9 cellular contexts compared by ENCODE assay signal in the genomic region with DNA sequence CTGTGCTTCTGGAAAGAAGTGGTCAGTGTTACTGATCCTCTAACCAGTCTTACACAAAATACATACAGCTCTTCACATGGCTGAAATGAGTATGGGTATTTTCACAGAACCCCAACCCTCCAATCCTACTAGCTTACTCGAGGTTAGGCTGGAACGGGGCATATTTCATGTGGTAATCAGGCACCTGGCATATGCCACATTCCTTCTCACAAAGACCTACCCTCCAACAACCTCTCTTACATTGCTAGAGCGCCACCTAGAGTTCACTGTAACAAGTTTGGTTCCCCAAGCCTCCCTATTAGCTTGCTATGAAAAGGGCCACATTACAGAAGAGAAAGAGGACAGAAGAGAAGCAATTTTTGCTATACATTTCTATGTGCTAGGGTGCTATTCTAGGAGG.
DNase-seq lines count a peak whose midpoint lies in the region; ATAC-seq and TF ChIP-seq lines count a peak whose summit lies in the region.
"Had no signal": no experiment of that assay in that cellular context is flagged by ENCODE, and none has a peak within 500 bp of the region (broad histone marks: within the 10 kb centered on the region; RNA-seq: fewer than 3 reads in every experiment).

No MANE protein-coding gene starts in this region.

- H3K27ac ChIP-seq in left ventricle myocardium inferior (replicated peaks) (no peak overlapping the region), mesendoderm (ENCODE audit: low read depth, low read length) (no peak overlapping the region)

- H3K4me2 ChIP-seq in mesendoderm (ENCODE audit: low read length) = no peak overlapping the region

- H3K27me3 ChIP-seq in left ventricle myocardium inferior (ENCODE audit: low read depth) (no peaks in the 10 kb centered on the region), mesendoderm (ENCODE audit: insufficient read depth, low read length, poor library complexity) (no peaks in the 10 kb centered on the region)

- no peak overlapping the region for H3K18ac ChIP-seq in mesendoderm (ENCODE audit: low read length)

- H2BK15ac ChIP-seq in mesendoderm (replicated peaks; ENCODE audit: low read depth) = peak overlapping the region; percentile 89

- no peak overlapping the region for H2BK5ac ChIP-seq in mesendoderm (ENCODE audit: low read length)

- no peaks in the 10 kb centered on the region for H3K79me2 ChIP-seq in mesendoderm (ENCODE audit: control insufficient read depth, insufficient read depth, low read length)

- no peak overlapping the region for H3K23ac ChIP-seq in mesendoderm (ENCODE audit: low read length)

- H3K9me3 Mint-ChIP-seq in brain = no peaks in the 10 kb centered on the region
- H3K9me3 Mint-ChIP-seq in activated naive CD4-positive, alpha-beta T cell treated with anti-CD3 and anti-CD28 coated beads, Interleukin-2, amount 10 ng/mL, durations not matched to agents 7 days and 5 days = no peaks in the 10 kb centered on the region

- no peak overlapping the region for H3K4ac ChIP-seq in mesendoderm (ENCODE audit: low read depth, low read length)

- no peak overlapping the region for H4K5ac ChIP-seq in mesendoderm (ENCODE audit: low read length)

- H3K27me3 Mint-ChIP-seq in brain = peaks cover 3% of the 10 kb centered on the region
- H3K27me3 Mint-ChIP-seq in activated naive CD4-positive, alpha-beta T cell treated with anti-CD3 and anti-CD28 coated beads, Interleukin-2, amount 10 ng/mL, durations not matched to agents 7 days and 5 days = no peaks in the 10 kb centered on the region
- H3K27me3 Mint-ChIP-seq: activated naive CD8-positive, alpha-beta T cell had no signal

- H3K9ac ChIP-seq in mesendoderm (ENCODE audit: low read length) = no peak overlapping the region

- CTCF ChIA-PET in activated naive CD4-positive, alpha-beta T cell treated with anti-CD3 and anti-CD28 coated beads, Interleukin-2, amount 10 ng/mL, durations not matched to agents 7 days and 5 days (lab: Charles Lee) = interaction anchor here (0.6 kb wide), 1 partner anchor 291 kb away, joined by 3 read pairs; no protein-coding TSS in a partner anchor

- H4K8ac ChIP-seq in mesendoderm (ENCODE audit: low read depth, low read length) = no peak overlapping the region

- peak; percentile 27 for TF ChIP-seq CTCF in left ventricle myocardium inferior (IDR thresholded peaks at IDR 0.05; ENCODE audit: borderline replicate concordance)
- peak; percentile 35 to 65 for TF ChIP-seq CTCF in brain (conservative IDR thresholded peaks at IDR 0.05)

- intact Hi-C loops in left ventricle myocardium inferior (cut with micrococcal nuclease) (no loop called here), cardiac septum (cut with DNase I) (no loop called here)

- no peaks in the 10 kb centered on the region for H3K9me3 ChIP-seq in left ventricle myocardium inferior (replicated peaks)

- WGBS in mesendoderm (ENCODE audit: extremely low coverage, insufficient coverage, low lambda C conversion rate) = no CpG with 5 or more reads among the region's 3 CpGs

- no peak overlapping the region for H3K4me3 Mint-ChIP-seq in brain
- no peak overlapping the region for H3K4me3 Mint-ChIP-seq in activated naive CD4-positive, alpha-beta T cell treated with anti-CD3 and anti-CD28 coated beads, Interleukin-2, amount 10 ng/mL, durations not matched to agents 7 days and 5 days
- H3K4me3 Mint-ChIP-seq: activated naive CD8-positive, alpha-beta T cell had no signal

- no peak overlapping the region for H2BK120ac ChIP-seq in mesendoderm (ENCODE audit: low read depth, low read length)

- no peak overlapping the region for H2AK5ac ChIP-seq in mesendoderm (ENCODE audit: low read length)

- no peak overlapping the region for H3K56ac ChIP-seq in mesendoderm (ENCODE audit: low read length)

- no peaks in the 10 kb centered on the region for H3K4me1 ChIP-seq in left ventricle myocardium inferior
- H3K4me1 ChIP-seq in mesendoderm (ENCODE audit: control insufficient read depth, low read depth, low read length) = peaks cover 8% of the 10 kb centered on the region

- peak overlapping the region in 1 of 5 experiments; percentile 24 for H3K27ac Mint-ChIP-seq in brain
- no peak overlapping the region for H3K27ac Mint-ChIP-seq in activated naive CD4-positive, alpha-beta T cell treated with anti-CD3 and anti-CD28 coated beads, Interleukin-2, amount 10 ng/mL, durations not matched to agents 7 days and 5 days
- H3K27ac Mint-ChIP-seq: activated naive CD8-positive, alpha-beta T cell had no signal

- no peak overlapping the region for H3K4me3 ChIP-seq in left ventricle myocardium inferior
- no peak overlapping the region for H3K4me3 ChIP-seq in mesendoderm (ENCODE audit: low read length)

- H3K36me3 Mint-ChIP-seq in brain = no peaks in the 10 kb centered on the region
- no peaks in the 10 kb centered on the region for H3K36me3 Mint-ChIP-seq in activated naive CD4-positive, alpha-beta T cell treated with anti-CD3 and anti-CD28 coated beads, Interleukin-2, amount 10 ng/mL, durations not matched to agents 7 days and 5 days
- H3K36me3 Mint-ChIP-seq: activated naive CD8-positive, alpha-beta T cell had no signal

- DNase-seq in left ventricle myocardium inferior = no peak
- DNase-seq in cardiac septum (ENCODE audit: low spot score) = no peak
- DNase-seq in NCI-H345 (lab: John Stamatoyannopoulos, UW) = peak; percentile 78
- DNase-seq in mesendoderm = peak; percentile 88
- DNase-seq in stimulated activated CD4-positive, alpha-beta T cell treated with anti-CD3 and anti-CD28 coated beads, Interleukin-15, amount 100 ng/mL, for 24 hours = no peak
- no peak for DNase-seq in activated naive CD4-positive, alpha-beta T cell treated with anti-CD3 and anti-CD28 coated beads, Interleukin-2, amount 10 ng/mL, durations not matched to agents 7 days and 5 days

- H3K4me1 Mint-ChIP-seq in brain = peaks cover 5% of the 10 kb centered on the region
- H3K4me1 Mint-ChIP-seq in activated naive CD4-positive, alpha-beta T cell treated with anti-CD3 and anti-CD28 coated beads, Interleukin-2, amount 10 ng/mL, durations not matched to agents 7 days and 5 days = no peaks in the 10 kb centered on the region

- H3K36me3 ChIP-seq in left ventricle myocardium inferior (no peaks in the 10 kb centered on the region), mesendoderm (ENCODE audit: control insufficient read depth, insufficient read depth, low read length) (no peaks in the 10 kb centered on the region)

- peak; percentile 70 for ATAC-seq in HG03159 (IDR thresholded peaks at IDR 0.05; ENCODE audit: unreplicated experiment)

- H3K79me1 ChIP-seq in mesendoderm (ENCODE audit: low read length) = no peaks in the 10 kb centered on the region

Comparison
In these comparisons a context has a peak if more than half of its experiments do, and no peak if none do; other contexts are left out.
1. DNase-seq: peak in NCI-H345 (single experiment) and mesendoderm (single experiment); none in left ventricle myocardium inferior (single experiment), cardiac septum (single experiment), stimulated activated CD4-positive, alpha-beta T cell treated with anti-CD3 and anti-CD28 coated beads, Interleukin-15, amount 100 ng/mL, for 24 hours (single experiment) and activated naive CD4-positive, alpha-beta T cell treated with anti-CD3 and anti-CD28 coated beads, Interleukin-2, amount 10 ng/mL, durations not matched to agents 7 days and 5 days (single experiment).